Comparison of ENCODE assay signal across 2 cellular contexts in genomic region chr2:24058887-24059286, GRCh38.
TF ChIP-seq lines count a peak whose summit lies in the region.

No MANE protein-coding gene starts in this region.

TF ChIP-seq in IMR-90, 13 proteins besides CTCF, POLR2A, EP300 and RAD21:
- TF ChIP-seq CEBPB (IDR thresholded peaks at IDR 0.05; ENCODE audit: low read depth, low read length) (no peak), MAZ (IDR thresholded peaks at IDR 0.05; ENCODE audit: borderline replicate concordance, low read depth, low read length) (no peak), BHLHE40 (IDR thresholded peaks at IDR 0.05; ENCODE audit: low read depth, low read length) (no peak), ELK1 (IDR thresholded peaks at IDR 0.05; ENCODE audit: borderline replicate concordance, low read depth, low read length) (no peak), NFE2L2 (IDR thresholded peaks at IDR 0.05; ENCODE audit: low read depth, low read length) (no peak)

TF ChIP-seq in GM12878, 131 proteins besides CTCF, POLR2A, EP300 and RAD21:
- TF ChIP-seq SPI1 (IDR thresholded peaks at IDR 0.05; ENCODE audit: borderline replicate concordance, insufficient read depth, low read depth, low read length) = peak; percentile 48; the same call in 1 of the 2 replicates
- TF ChIP-seq NKRF (conservative IDR thresholded peaks at IDR 0.05) = no peak
